16 cellular contexts compared by ENCODE assay signal in genomic region chr9:311837-312236, GRCh38.
DNase-seq lines count a peak whose midpoint lies in the region; ATAC-seq, FAIRE-seq and TF ChIP-seq lines count a peak whose summit lies in the region.
"Had no signal": no experiment of that assay in that cellular context is flagged by ENCODE, and none has a peak within 500 bp of the region (broad histone marks: within the 10 kb centered on the region; RNA-seq: fewer than 3 reads in every experiment).

No MANE protein-coding gene starts in this region.

- no peak overlapping the region for H3K4me3 Mint-ChIP-seq in progenitor cell of endocrine pancreas (ENCODE audit: low read depth)
- H3K4me3 Mint-ChIP-seq: CD4-positive, CD25-positive, alpha-beta regulatory T cell; HFFc6 had no signal

- in situ Hi-C loops in K562 (cut with MboI): no loop called here

- peak overlapping the region; percentile 39 for H3K27ac Mint-ChIP-seq in progenitor cell of endocrine pancreas
- H3K27ac Mint-ChIP-seq: CD4-positive, CD25-positive, alpha-beta regulatory T cell; HFFc6 had no signal

- intact Hi-C loops in K562 (cut with micrococcal nuclease) (no loop called here), PC-9 (cut with micrococcal nuclease; ENCODE audit: unreplicated experiment) (no loop called here)

- H3K9me2 ChIP-seq in PC-9 (ENCODE audit: insufficient read depth): no peaks in the 10 kb centered on the region

- H3K4me3 ChIP-seq in K562: no peak overlapping the region
- H3K4me3 ChIP-seq in PC-9: no peak overlapping the region
- H3K4me3 ChIP-seq: BLaER1 had no signal

- H3K4me1 ChIP-seq in K562 (replicated peaks in 1 of 2; ENCODE audit: control insufficient read depth in 2 of 2, insufficient read depth in 2 of 2, low read length in 2 of 2) (peaks cover 4 to 8% of the 10 kb centered on the region in 2 experiments; a peak in 4 of 5 replicates), PC-9 (replicated peaks; ENCODE audit: insufficient read depth) (no peaks in the 10 kb centered on the region)

- DNase-seq in NCI-H82 (lab: John Stamatoyannopoulos, UW): peak; percentile 30
- DNase-seq in NCI-H82 treated with DMSO at 0.1 percent for 48 hours (lab: John Stamatoyannopoulos, UW; ENCODE audit: unreplicated experiment): no peak
- no peak for DNase-seq in K562 (ENCODE audit: extremely low read depth in 1 of 4, low spot score in 3 of 4)
- DNase-seq in progenitor cell of endocrine pancreas (ENCODE audit: low spot score, unreplicated experiment): no peak
- DNase-seq in NCI-H2196 treated with DMSO at 0.1 percent for 48 hours (lab: John Stamatoyannopoulos, UW; ENCODE audit: unreplicated experiment): no peak
- DNase-seq in PC-9: no peak
- no peak for DNase-seq in NCI-H1436 (lab: John Stamatoyannopoulos, UW)
- DNase-seq: 8988T; AML-193; CD4-positive, CD25-positive, alpha-beta regulatory T cell; DMS53; HCEC 1CT; HFFc6 had no signal

- H3K9me3 ChIP-seq in K562 (replicated peaks; ENCODE audit: control insufficient read depth, insufficient read depth, low read depth, low read length) (no peaks in the 10 kb centered on the region), PC-9 (ENCODE audit: insufficient read depth, low read depth) (no peaks in the 10 kb centered on the region)
- H3K9me3 ChIP-seq: BLaER1 had no signal

- no peaks in the 10 kb centered on the region for H3K36me3 Mint-ChIP-seq in progenitor cell of endocrine pancreas (ENCODE audit: insufficient read depth)

- BruUV-seq in K562 (replicated peaks; lab: Mats Ljungman, UMichigan) (no TSS peak), PC-9 (replicated peaks; lab: Mats Ljungman, UMichigan) (no TSS peak)

- ATAC-seq in K562: no peak
- ATAC-seq: HepG2 had no signal

- peaks cover 12% of the 10 kb centered on the region for H3K4me1 Mint-ChIP-seq in progenitor cell of endocrine pancreas (ENCODE audit: low read depth)

- TF ChIP-seq POLR2A in K562 (conservative IDR thresholded peaks at IDR 0.05): no peak

- H3K27ac ChIP-seq in K562 (ENCODE audit: extremely low read depth, low read depth, low read length) (no peak overlapping the region), PC-9 (no peak overlapping the region)
- H3K27ac ChIP-seq: BLaER1 had no signal

- no peak for TF ChIP-seq RAD21 in K562 (CRISPR knock-in tag; conservative IDR thresholded peaks at IDR 0.05 in 1 of 2, IDR thresholded peaks at IDR 0.05 in 1 of 2)

- 96% methylated on average over 10 of the region's 14 CpGs for WGBS in K562 (ENCODE audit: insufficient coverage, low coverage, missing lambda C conversion rate)

- no peaks in the 10 kb centered on the region for H3K79me2 ChIP-seq in K562 (ENCODE audit: control insufficient read depth, insufficient read depth, low read length)
- no peaks in the 10 kb centered on the region for H3K79me2 ChIP-seq in PC-9 (ENCODE audit: low read depth)

- no peak for TF ChIP-seq CTCF in K562 (IDR thresholded peaks at IDR 0.05 in 2 of 3, conservative IDR thresholded peaks at IDR 0.05 in 1 of 3; ENCODE audit: insufficient read depth in 2 of 3, low read depth in 1 of 3, low read length in 3 of 3)
- TF ChIP-seq CTCF in progenitor cell of endocrine pancreas (IDR thresholded peaks at IDR 0.05; ENCODE audit: unreplicated experiment): no peak
- no peak for TF ChIP-seq CTCF in PC-9 (conservative IDR thresholded peaks at IDR 0.05)

- H3K36me3 ChIP-seq in K562 (ENCODE audit: control insufficient read depth, insufficient read depth, low read length) (peaks cover 60% of the 10 kb centered on the region), PC-9 (ENCODE audit: low read depth) (no peaks in the 10 kb centered on the region)

- TF ChIP-seq EP300 in K562 (IDR thresholded peaks at IDR 0.05; ENCODE audit: low read length): no peak

- no peaks in the 10 kb centered on the region for H3K9me1 ChIP-seq in K562 (ENCODE audit: control insufficient read depth, insufficient read depth, low read length)

- no peak overlapping the region for H2AFZ ChIP-seq in K562 (ENCODE audit: low read depth, low read length)
- H2AFZ ChIP-seq in PC-9: no peak overlapping the region

- no peaks in the 10 kb centered on the region for H3K9me3 Mint-ChIP-seq in progenitor cell of endocrine pancreas (ENCODE audit: low read depth)
- H3K9me3 Mint-ChIP-seq: CD4-positive, CD25-positive, alpha-beta regulatory T cell; HFFc6 had no signal

- H3F3A ChIP-seq in PC-9 (ENCODE audit: insufficient read depth, low read depth): no peaks in the 10 kb centered on the region

- no peak overlapping the region for H3K4me2 ChIP-seq in K562 (ENCODE audit: insufficient read depth, low read length)
- H3K4me2 ChIP-seq in PC-9: no peak overlapping the region
- H3K4me2 ChIP-seq: BLaER1 had no signal

- no peaks in the 10 kb centered on the region for H3K27me3 ChIP-seq in K562 (ENCODE audit: control insufficient read depth in 2 of 2, insufficient read depth in 2 of 2, low read length in 2 of 2)
- no peaks in the 10 kb centered on the region for H3K27me3 ChIP-seq in PC-9 (ENCODE audit: insufficient read depth, low read depth)
- H3K27me3 ChIP-seq: BLaER1 had no signal

- no peak for FAIRE-seq in K562 (lab: Jason Lieb, UNC)
- FAIRE-seq: HepG2, HTR-8/SVneo had no signal

- peaks cover 3% of the 10 kb centered on the region for H3K27me3 Mint-ChIP-seq in progenitor cell of endocrine pancreas
- H3K27me3 Mint-ChIP-seq: CD4-positive, CD25-positive, alpha-beta regulatory T cell had no signal

- POLR2A ChIA-PET in K562 (lab: Yijun Ruan, JAX): interaction anchor here (0.6 kb wide), 1 partner anchor 1931 kb away, joined by 3 read pairs; no protein-coding TSS in a partner anchor
- POLR2A ChIA-PET in PC-9 (lab: Charles Lee; ENCODE audit: unreplicated experiment): no interaction called here

- H4K20me1 ChIP-seq in K562 (replicated peaks; ENCODE audit: control insufficient read depth, insufficient read depth, low read length) (no peaks in the 10 kb centered on the region), PC-9 (ENCODE audit: insufficient read depth) (no peaks in the 10 kb centered on the region)
- H4K20me1 ChIP-seq: BLaER1 had no signal

- no peak overlapping the region for H3K9ac ChIP-seq in K562 (ENCODE audit: insufficient read depth in 1 of 2, low read depth in 2 of 2, low read length in 2 of 2)
- H3K9ac ChIP-seq: BLaER1 had no signal

- CTCF ChIA-PET in K562 (lab: Yijun Ruan, JAX; ENCODE audit: low intra/inter-chr PET ratio) (no interaction called here), PC-9 (lab: Charles Lee) (no interaction called here)

TF ChIP-seq in K562, 482 proteins besides CTCF, POLR2A, EP300 and RAD21:
- TF ChIP-seq XRCC3 (IDR thresholded peaks at IDR 0.05): no peak
- 0 out of 2 replicates have a peak, but pooled peaks have one; percentile 24 for TF ChIP-seq POLR2G (IDR thresholded peaks at IDR 0.05; ENCODE audit: low read depth, low read length)
